Comparison of ENCODE assay signal across 8 cellular contexts in the genomic region with DNA sequence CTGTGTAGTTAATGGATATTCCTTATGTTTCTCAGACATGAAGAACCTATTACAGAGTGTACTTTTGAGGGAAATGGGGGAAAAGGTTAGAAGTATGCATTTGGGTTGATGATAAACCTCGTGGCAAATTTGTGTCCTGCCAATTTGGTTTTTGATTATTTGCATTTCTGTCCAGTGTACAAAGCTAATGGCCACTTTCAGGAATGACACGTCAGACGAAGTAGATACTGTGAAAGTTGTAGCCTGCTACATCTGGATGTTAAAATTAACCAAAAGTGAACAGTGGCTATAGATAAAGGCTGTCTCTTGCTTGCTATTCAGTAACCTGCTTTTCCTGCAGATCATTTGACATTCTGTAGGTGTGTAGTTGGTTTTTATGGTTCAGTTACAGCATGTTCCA. TPM values are rescaled to one million over a fixed set of nuclear protein-coding genes. Genes with fewer than 3 reads are reported as not detected.
DNase-seq lines count a peak whose midpoint lies in the region; ATAC-seq and TF ChIP-seq lines count a peak whose summit lies in the region.

No MANE protein-coding gene starts in this region.

- no peak overlapping the region for H3K27ac ChIP-seq in urinary bladder (ENCODE audit: low read depth)

- 2% methylated on average over 3 of the region's 3 CpGs for WGBS in urinary bladder

- TF ChIP-seq CTCF in GM12864 (IDR thresholded peaks at IDR 0.05; ENCODE audit: low read depth, low read length, missing control alignments) (no peak), kidney epithelial cell (IDR thresholded peaks at IDR 0.05; ENCODE audit: insufficient read depth, low read length, poor library complexity, severe bottlenecking) (no peak)

- CTCF ChIA-PET in activated CD4-positive, alpha-beta memory T cell treated with anti-CD3 and anti-CD28 coated beads for 36 hours (lab: Charles Lee) = interaction anchor here (1.1 kb wide), 1 partner anchor 386 kb away, joined by 3 read pairs; no protein-coding TSS in a partner anchor

- H3K36me3 ChIP-seq in kidney epithelial cell (ENCODE audit: control insufficient read depth, insufficient read depth, low read length) (no peaks in the 10 kb centered on the region), urinary bladder (ENCODE audit: insufficient read depth) (no peaks in the 10 kb centered on the region)

- H3K27me3 Mint-ChIP-seq in activated CD4-positive, alpha-beta memory T cell treated with anti-CD3 and anti-CD28 coated beads for 36 hours = no peaks in the 10 kb centered on the region

- DNase-seq in GM12864 (ENCODE audit: low read depth) (peak; percentile 15), kidney epithelial cell (ENCODE audit: low read depth) (no peak), left colon (no peak), NCI-H446 (lab: John Stamatoyannopoulos, UW) (no peak)
- no peak for DNase-seq in activated CD4-positive, alpha-beta memory T cell treated with anti-CD3 and anti-CD28 coated beads for 36 hours

- no peaks in the 10 kb centered on the region for H3K4me1 ChIP-seq in urinary bladder (ENCODE audit: insufficient read depth)

- ATAC-seq in HG02678 (IDR thresholded peaks at IDR 0.05; ENCODE audit: unreplicated experiment) (peak; percentile 49), GM21723 (IDR thresholded peaks at IDR 0.05; ENCODE audit: unreplicated experiment) (no peak), left colon (no peak)

- H3K4me3 ChIP-seq in GM12864 (ENCODE audit: low read depth, low read length) = peak overlapping the region; percentile 62
- peak overlapping the region; percentile 51 for H3K4me3 ChIP-seq in kidney epithelial cell (ENCODE audit: low read depth, low read length)
- peak overlapping the region; percentile 56 for H3K4me3 ChIP-seq in urinary bladder (ENCODE audit: low read depth, low read length)

- peaks cover 6% of the 10 kb centered on the region for H3K36me3 Mint-ChIP-seq in activated CD4-positive, alpha-beta memory T cell treated with anti-CD3 and anti-CD28 coated beads for 36 hours

- intact Hi-C loops in activated CD4-positive, alpha-beta memory T cell treated with anti-CD3 and anti-CD28 coated beads for 36 hours (cut with micrococcal nuclease) = loop anchor here (10.0 kb wide), 5 partner anchors 386 to 1724 kb away; partner anchors contain the start of genes EIF2S3 and SMS
- intact Hi-C loops in left colon (cut with DNase I, micrococcal nuclease) = no loop called here

- peak overlapping the region; percentile 80 for H3K4me3 Mint-ChIP-seq in activated CD4-positive, alpha-beta memory T cell treated with anti-CD3 and anti-CD28 coated beads for 36 hours

- peaks cover 17% of the 10 kb centered on the region for H3K4me1 Mint-ChIP-seq in activated CD4-positive, alpha-beta memory T cell treated with anti-CD3 and anti-CD28 coated beads for 36 hours (ENCODE audit: low read depth)

- POLR2A ChIA-PET in activated CD4-positive, alpha-beta memory T cell treated with anti-CD3 and anti-CD28 coated beads for 36 hours (lab: Charles Lee) = interaction anchor here (1.5 kb wide), 1 partner anchor 115 kb away, joined by 8 read pairs; the partner anchor contains the start of gene SAT1

- no peaks in the 10 kb centered on the region for H3K27me3 ChIP-seq in kidney epithelial cell (ENCODE audit: control insufficient read depth, insufficient read depth, low read length)

- no peaks in the 10 kb centered on the region for H3K9me3 Mint-ChIP-seq in activated CD4-positive, alpha-beta memory T cell treated with anti-CD3 and anti-CD28 coated beads for 36 hours

- peak overlapping the region; percentile 87 for H3K27ac Mint-ChIP-seq in activated CD4-positive, alpha-beta memory T cell treated with anti-CD3 and anti-CD28 coated beads for 36 hours

RNA-seq across cellular contexts. Expression of gene PRDX4, which starts 1.0 kb away (rescaled TPM):
- 10 to 100 TPM; 56.0 to 59.8 TPM for total RNA-seq in activated CD4-positive, alpha-beta memory T cell treated with anti-CD3 and anti-CD28 coated beads for 36 hours
- total RNA-seq in kidney epithelial cell (181 and 193 TPM in 2 replicates), urinary bladder (206 TPM), left colon (10 to 100 TPM; 39.1 to 43.3 TPM)
- 85.4 TPM for polyA plus RNA-seq in urinary bladder
